12 cellular contexts compared by ENCODE assay signal in genomic region chr11:123330948-123331347, GRCh38.
"Had no signal": no experiment of that assay in that cellular context is flagged by ENCODE, and none has a peak within 500 bp of the region (broad histone marks: within the 10 kb centered on the region; RNA-seq: fewer than 3 reads in every experiment).

No MANE protein-coding gene starts in this region.

- H3K4me3 Mint-ChIP-seq: activated CD8-positive, alpha-beta T cell treated with anti-CD3 and anti-CD28 coated beads for 36 hours; activated naive CD8-positive, alpha-beta T cell treated with anti-CD3 and anti-CD28 coated beads, Interleukin-2, amount 10 ng/mL, durations not matched to agents 7 days and 5 days; stimulated activated effector memory CD8-positive, alpha-beta T cell treated with anti-CD3 and anti-CD28 coated beads, Interleukin-12 subunit alpha, Interleukin-12 subunit beta, amount 100 ng/mL, for 72 hours had no signal

- H3K27ac Mint-ChIP-seq: activated CD8-positive, alpha-beta T cell treated with anti-CD3 and anti-CD28 coated beads for 36 hours; activated naive CD8-positive, alpha-beta T cell treated with anti-CD3 and anti-CD28 coated beads, Interleukin-2, amount 10 ng/mL, durations not matched to agents 7 days and 5 days; stimulated activated effector memory CD8-positive, alpha-beta T cell treated with anti-CD3 and anti-CD28 coated beads, Interleukin-12 subunit alpha, Interleukin-12 subunit beta, amount 100 ng/mL, for 72 hours had no signal

- H3K9me3 ChIP-seq: ascending aorta, tibial nerve had no signal

- H3K27me3 ChIP-seq: ascending aorta, tibial nerve had no signal

- H3K27ac ChIP-seq: ascending aorta, coronary artery, parathyroid adenoma, tibial nerve, WERI-Rb-1 had no signal

- H3K36me3 ChIP-seq: ascending aorta, tibial nerve, WERI-Rb-1 had no signal

- ATAC-seq: activated CD8-positive, alpha-beta T cell treated with anti-CD3 and anti-CD28 coated beads for 36 hours; stimulated activated effector memory CD8-positive, alpha-beta T cell treated with anti-CD3 and anti-CD28 coated beads, Interleukin-12 subunit alpha, Interleukin-12 subunit beta, amount 100 ng/mL, for 72 hours had no signal

- H3K36me3 Mint-ChIP-seq: activated naive CD8-positive, alpha-beta T cell treated with anti-CD3 and anti-CD28 coated beads, Interleukin-2, amount 10 ng/mL, durations not matched to agents 7 days and 5 days; stimulated activated effector memory CD8-positive, alpha-beta T cell treated with anti-CD3 and anti-CD28 coated beads, Interleukin-12 subunit alpha, Interleukin-12 subunit beta, amount 100 ng/mL, for 72 hours had no signal

- H3K9me3 Mint-ChIP-seq: activated CD8-positive, alpha-beta T cell treated with anti-CD3 and anti-CD28 coated beads for 36 hours; stimulated activated effector memory CD8-positive, alpha-beta T cell treated with anti-CD3 and anti-CD28 coated beads, Interleukin-12 subunit alpha, Interleukin-12 subunit beta, amount 100 ng/mL, for 72 hours had no signal

- H3K4me1 ChIP-seq: ascending aorta, parathyroid adenoma, tibial nerve had no signal

- H3K4me3 ChIP-seq: ascending aorta, coronary artery, tibial nerve had no signal

- DNase-seq: activated CD4-positive, alpha-beta T cell treated with anti-CD3 and anti-CD28 coated beads for 4 hours; activated CD8-positive, alpha-beta memory T cell treated with anti-CD3 and anti-CD28 coated beads, Interleukin-2, amount 50 U/mL, for 4 hours; activated CD8-positive, alpha-beta T cell treated with anti-CD3 and anti-CD28 coated beads for 36 hours; activated naive CD8-positive, alpha-beta T cell treated with anti-CD3 and anti-CD28 coated beads, Interleukin-2, amount 10 ng/mL, durations not matched to agents 7 days and 5 days; effector CD4-positive, alpha-beta T cell; T1000; WERI-Rb-1 had no signal

- H3K4me1 Mint-ChIP-seq: activated naive CD8-positive, alpha-beta T cell treated with anti-CD3 and anti-CD28 coated beads, Interleukin-2, amount 10 ng/mL, durations not matched to agents 7 days and 5 days; stimulated activated effector memory CD8-positive, alpha-beta T cell treated with anti-CD3 and anti-CD28 coated beads, Interleukin-12 subunit alpha, Interleukin-12 subunit beta, amount 100 ng/mL, for 72 hours had no signal
